ENCODE assay signal across 8 cellular contexts in the genomic region with DNA sequence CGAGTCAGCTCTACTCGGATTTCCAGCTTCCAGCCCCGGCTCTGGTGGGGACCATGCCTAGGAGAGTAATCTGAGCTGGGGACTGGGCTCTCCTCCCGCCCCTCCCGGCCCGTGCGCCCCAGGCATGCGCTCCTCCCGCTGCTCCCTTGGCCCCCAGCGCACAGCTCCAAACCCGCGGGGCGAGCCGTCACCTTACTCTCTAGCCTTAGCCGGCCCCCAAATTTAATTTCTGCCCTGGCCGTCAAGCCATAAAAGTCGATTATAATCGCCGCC. TPM values are rescaled to one million over a fixed set of nuclear protein-coding genes. Genes with fewer than 3 reads are reported as not detected.
DNase-seq lines count a peak whose midpoint lies in the region; ATAC-seq and TF ChIP-seq lines count a peak whose summit lies in the region.

No MANE protein-coding gene starts in this region.

- H3F3A ChIP-seq in MM.1S (ENCODE audit: insufficient read depth, low read length): no peaks in the 10 kb centered on the region

- TF ChIP-seq POLR2A in body of pancreas (IDR thresholded peaks at IDR 0.05): no peak

- H3K27ac ChIP-seq in MM.1S (ENCODE audit: low read length) (no peak overlapping the region), body of pancreas (no peak overlapping the region)

- intact Hi-C loops in body of pancreas (cut with DNase I): no loop called here

- H3K4me2 ChIP-seq in MM.1S (ENCODE audit: low read depth, low read length): peak overlapping the region; percentile 90

- no peaks in the 10 kb centered on the region for H4K20me1 ChIP-seq in MM.1S (ENCODE audit: insufficient read depth, low read length)

- H3K27me3 ChIP-seq in MM.1S (replicated peaks; ENCODE audit: insufficient read depth, low read length): no peaks in the 10 kb centered on the region
- no peaks in the 10 kb centered on the region for H3K27me3 ChIP-seq in body of pancreas

- 0 to 1% methylated on average over 9 to 19 of the region's 19 CpGs for WGBS in body of pancreas, 2 donors

- H3K4me3 ChIP-seq in MM.1S (ENCODE audit: low read length): peak overlapping the region; percentile 63
- H3K4me3 ChIP-seq in body of pancreas: peak overlapping the region; percentile 6 to 34

- DNase-seq in stimulated activated CD4-positive, alpha-beta T cell treated with anti-CD3 and anti-CD28 coated beads, Interleukin-15, amount 100 ng/mL, for 24 hours: peak; percentile 26
- no peak for DNase-seq in stimulated activated CD4-positive, alpha-beta T cell treated with anti-CD3 and anti-CD28 coated beads, Interleukin-4, amount 100 ng/mL, for 24 hours
- no peak for DNase-seq in MM.1S
- DNase-seq in body of pancreas: peak; percentile 8 to 45 (median 32)
- DNase-seq in iPS-NIHi7 (ENCODE audit: extremely low spot score): peak; percentile 73
- peak; percentile 10 for DNase-seq in stimulated activated naive CD8-positive, alpha-beta T cell treated with anti-CD3 and anti-CD28 coated beads, Interleukin-15, Interleukin-2, amounts not matched to agents 100 U/mL and 50 U/mL, for 24 hours
- no peak for DNase-seq in ecto neural progenitor cell (ENCODE audit: low spot score)

- no peaks in the 10 kb centered on the region for H3K36me3 ChIP-seq in MM.1S (replicated peaks; ENCODE audit: insufficient read depth, low read length)
- no peaks in the 10 kb centered on the region for H3K36me3 ChIP-seq in body of pancreas (replicated peaks in 1 of 2; ENCODE audit: insufficient read depth in 1 of 2, low read depth in 2 of 2)

- no peak for TF ChIP-seq CTCF in MM.1S (IDR thresholded peaks at IDR 0.05; ENCODE audit: low read length)
- no peak for TF ChIP-seq CTCF in body of pancreas (IDR thresholded peaks at IDR 0.05)

- H2AFZ ChIP-seq in MM.1S (ENCODE audit: low read length): peak overlapping the region; percentile 82

- H3K4me1 ChIP-seq in MM.1S (ENCODE audit: low read length) (no peaks in the 10 kb centered on the region), body of pancreas (peaks cover 15% of the 10 kb centered on the region)

- H3K9me3 ChIP-seq in MM.1S (replicated peaks; ENCODE audit: insufficient read depth, low read length) (no peaks in the 10 kb centered on the region), body of pancreas (no peaks in the 10 kb centered on the region)

- no peaks in the 10 kb centered on the region for H3K9me2 ChIP-seq in MM.1S (replicated peaks; ENCODE audit: insufficient read depth, low read length)

- H3K79me2 ChIP-seq in MM.1S (ENCODE audit: low read length): no peaks in the 10 kb centered on the region

- peak; percentile 48 for ATAC-seq in body of pancreas
- peak; percentile 2 for ATAC-seq in stimulated activated naive CD8-positive, alpha-beta T cell treated with anti-CD3 and anti-CD28 coated beads, Interleukin-15, Interleukin-2, amounts not matched to agents 100 U/mL and 50 U/mL, for 24 hours
- ATAC-seq in HG03039 (IDR thresholded peaks at IDR 0.05; ENCODE audit: unreplicated experiment): no peak

- no peak overlapping the region for H3K9ac ChIP-seq in MM.1S (ENCODE audit: low read length)

RNA-seq across cellular contexts. Expression of gene CAPRIN2, which starts 41.7 kb away (rescaled TPM):
- total RNA-seq in body of pancreas: 10 to 100 TPM; 20.8 to 30.4 TPM

Comparison
In these comparisons a context has a peak if more than half of its experiments do, and no peak if none do; other contexts are left out.
1. DNase-seq: peak in stimulated activated CD4-positive, alpha-beta T cell treated with anti-CD3 and anti-CD28 coated beads, Interleukin-15, amount 100 ng/mL, for 24 hours (single experiment), body of pancreas (4 of 4), iPS-NIHi7 (single experiment) and stimulated activated naive CD8-positive, alpha-beta T cell treated with anti-CD3 and anti-CD28 coated beads, Interleukin-15, Interleukin-2, amounts not matched to agents 100 U/mL and 50 U/mL, for 24 hours (single experiment); none in stimulated activated CD4-positive, alpha-beta T cell treated with anti-CD3 and anti-CD28 coated beads, Interleukin-4, amount 100 ng/mL, for 24 hours (single experiment), MM.1S (single experiment) and ecto neural progenitor cell (single experiment).